8 cellular contexts compared by ENCODE assay signal in the genomic region with DNA sequence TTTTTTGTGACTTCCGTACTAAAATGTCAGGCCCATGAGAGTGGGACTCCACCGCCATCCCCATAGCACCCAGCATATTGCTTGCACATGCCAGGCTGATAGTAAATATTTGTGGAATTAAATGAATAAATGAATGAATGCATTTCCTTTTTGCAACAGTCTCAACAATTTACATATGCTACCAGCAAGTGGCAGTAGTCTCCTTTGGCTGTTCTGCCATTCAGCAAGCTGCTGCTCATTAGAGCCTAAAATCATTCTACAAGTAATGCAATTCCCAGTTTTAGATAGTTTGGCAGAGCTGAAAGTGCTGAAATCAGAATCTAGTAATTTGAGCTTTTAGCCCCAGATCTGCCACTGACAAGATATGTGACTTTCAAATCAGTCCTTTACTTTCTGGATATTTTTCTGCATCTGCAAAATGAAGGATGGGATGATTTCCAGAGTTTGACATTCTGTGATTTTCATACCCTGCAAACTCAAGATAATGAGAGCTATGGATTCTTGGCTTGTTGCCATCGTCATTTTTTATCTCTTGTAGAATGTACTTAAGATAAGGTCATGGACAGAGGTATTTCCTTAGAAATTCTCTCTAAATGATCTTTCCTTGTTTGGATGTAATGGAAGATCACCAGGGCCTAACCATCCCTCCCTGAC. TPM values are rescaled to one million over a fixed set of nuclear protein-coding genes. Genes with fewer than 3 reads are reported as not detected.
A peak's percentile ranks its signal among the peaks of the same experiment; 100 is the strongest.
DNase-seq lines count a peak whose midpoint lies in the region; ATAC-seq, FAIRE-seq and TF ChIP-seq lines count a peak whose summit lies in the region.

No MANE protein-coding gene starts in this region.

- H3K4me3 ChIP-seq in fibroblast of pulmonary artery (replicated peaks; ENCODE audit: low read depth, low read length): no peak overlapping the region

- peak; percentile 29 for DNase-seq in SIG-M5 treated with dmso at 0.1 percent for 504 hours (lab: John Stamatoyannopoulos, UW; ENCODE audit: unreplicated experiment)
- no peak for DNase-seq in SIG-M5 (lab: John Stamatoyannopoulos, UW)
- peak; percentile 3 for DNase-seq in HTR-8/SVneo (ENCODE audit: insufficient read length, low spot score)
- DNase-seq in SKM-1 treated with dmso at 0.1 percent for 144 hours (lab: John Stamatoyannopoulos, UW; ENCODE audit: unreplicated experiment): peak; percentile 32
- peak; percentile 68 for DNase-seq in fibroblast of pulmonary artery (ENCODE audit: low read depth)
- peak; percentile 5 for DNase-seq in pulmonary artery endothelial cell (ENCODE audit: low read depth, low spot score)

- no peak for FAIRE-seq in HTR-8/SVneo (lab: Jason Lieb, UNC)

- peak; percentile 66 for TF ChIP-seq CTCF in fibroblast of pulmonary artery (IDR thresholded peaks at IDR 0.05; ENCODE audit: low read length, missing control alignments)

- ATAC-seq in HG02973 (IDR thresholded peaks at IDR 0.05; ENCODE audit: unreplicated experiment) (no peak), HG02852 (IDR thresholded peaks at IDR 0.05; ENCODE audit: unreplicated experiment) (no peak)

RNA-seq across cellular contexts. Expression of a gene that starts 35.7 kb away (rescaled TPM):
- total RNA-seq in pulmonary artery endothelial cell: 2.5 and 3.9 TPM in 2 replicates
